ENCODE assay signal across 13 cellular contexts in genomic region chr11:71440021-71440755, GRCh38. TPM values are rescaled to one million over a fixed set of nuclear protein-coding genes. Genes with fewer than 3 reads are reported as not detected.
DNase-seq lines count a peak whose midpoint lies in the region; ATAC-seq, FAIRE-seq and TF ChIP-seq lines count a peak whose summit lies in the region.
"Had no signal": no experiment of that assay in that cellular context is flagged by ENCODE, and none has a peak within 500 bp of the region (broad histone marks: within the 10 kb centered on the region; RNA-seq: fewer than 3 reads in every experiment).

No MANE protein-coding gene starts in this region.

- no peaks in the 10 kb centered on the region for H3K9me3 Mint-ChIP-seq in activated naive CD8-positive, alpha-beta T cell treated with anti-CD3 and anti-CD28 coated beads, Interleukin-2, amount 10 ng/mL, durations not matched to agents 7 days and 5 days
- no peaks in the 10 kb centered on the region for H3K9me3 Mint-ChIP-seq in activated naive CD8-positive, alpha-beta T cell treated with anti-CD3 and anti-CD28 coated beads for 36 hours
- H3K9me3 Mint-ChIP-seq: CD8-positive, alpha-beta memory T cell; GM23338; H9 had no signal

- H3K36me3 ChIP-seq in K562 (ENCODE audit: control insufficient read depth, insufficient read depth, low read length): peaks cover 97% of the 10 kb centered on the region
- peaks cover 88 to 89% of the 10 kb centered on the region in 2 experiments for H3K36me3 ChIP-seq in trophoblast cell (ENCODE audit: control insufficient read depth in 1 of 2, insufficient read depth in 2 of 2, low read length in 2 of 2)

- H3K4me2 ChIP-seq in K562 (ENCODE audit: insufficient read depth, low read length): no peak overlapping the region
- no peak overlapping the region for H3K4me2 ChIP-seq in trophoblast cell (ENCODE audit: low read length)
- H3K4me2 ChIP-seq: GM23338 had no signal

- no peak overlapping the region for H2BK5ac ChIP-seq in trophoblast cell (ENCODE audit: low read depth, low read length, poor library complexity)

- H3K27ac ChIP-seq in K562 (ENCODE audit: extremely low read depth, low read depth, low read length): no peak overlapping the region
- H3K27ac ChIP-seq in trophoblast cell (ENCODE audit: low read depth, low read length): no peak overlapping the region
- H3K27ac ChIP-seq: 22Rv1 had no signal

- peaks cover 8% of the 10 kb centered on the region for H3K9me1 ChIP-seq in K562 (ENCODE audit: control insufficient read depth, insufficient read depth, low read length)

- TF ChIP-seq EP300 in K562 (IDR thresholded peaks at IDR 0.05; ENCODE audit: low read length): no peak

- no peak for FAIRE-seq in K562 (lab: Jason Lieb, UNC)

- H2AFZ ChIP-seq in K562 (ENCODE audit: low read depth, low read length): no peak overlapping the region
- H2AFZ ChIP-seq in trophoblast cell (ENCODE audit: insufficient read depth, low read length, poor library complexity): no peak overlapping the region
- H2AFZ ChIP-seq: GM23338 had no signal

- no peaks in the 10 kb centered on the region for H3K27me3 Mint-ChIP-seq in activated naive CD8-positive, alpha-beta T cell treated with anti-CD3 and anti-CD28 coated beads, Interleukin-2, amount 10 ng/mL, durations not matched to agents 7 days and 5 days
- no peaks in the 10 kb centered on the region for H3K27me3 Mint-ChIP-seq in activated naive CD8-positive, alpha-beta T cell treated with anti-CD3 and anti-CD28 coated beads for 36 hours
- H3K27me3 Mint-ChIP-seq: CD8-positive, alpha-beta memory T cell had no signal

- H3K9ac ChIP-seq in K562 (ENCODE audit: insufficient read depth in 1 of 2, low read depth in 2 of 2, low read length in 2 of 2): no peak overlapping the region
- no peak overlapping the region for H3K9ac ChIP-seq in trophoblast cell (ENCODE audit: low read length)

- DNase-seq in activated naive CD8-positive, alpha-beta T cell treated with anti-CD3 and anti-CD28 coated beads, Interleukin-2, amount 10 ng/mL, durations not matched to agents 7 days and 5 days: no peak
- no peak for DNase-seq in activated naive CD8-positive, alpha-beta T cell treated with anti-CD3 and anti-CD28 coated beads for 36 hours
- DNase-seq in K562 (ENCODE audit: extremely low read depth in 1 of 4, low spot score in 3 of 4) (no peak), trophoblast cell (no peak), NCI-H187 treated with DMSO at 0.1 percent for 48 hours (lab: John Stamatoyannopoulos, UW) (no peak), HK-2 (ENCODE audit: unreplicated experiment) (no peak)
- DNase-seq: CD8-positive, alpha-beta memory T cell; DMS53; GF-D8; H9 had no signal

- no peak for TF ChIP-seq RAD21 in K562 (CRISPR knock-in tag; conservative IDR thresholded peaks at IDR 0.05 in 1 of 2, IDR thresholded peaks at IDR 0.05 in 1 of 2)

- H3K27me3 ChIP-seq in K562 (ENCODE audit: control insufficient read depth in 2 of 2, insufficient read depth in 2 of 2, low read length in 2 of 2) (no peaks in the 10 kb centered on the region), trophoblast cell (ENCODE audit: insufficient read depth, low read length) (no peaks in the 10 kb centered on the region)

- CTCF ChIA-PET in K562 (lab: Yijun Ruan, JAX; ENCODE audit: low intra/inter-chr PET ratio): no interaction called here

- TF ChIP-seq POLR2A in K562 (conservative IDR thresholded peaks at IDR 0.05): no peak

- peak overlapping the region; percentile 64 for H3K27ac Mint-ChIP-seq in activated naive CD8-positive, alpha-beta T cell treated with anti-CD3 and anti-CD28 coated beads, Interleukin-2, amount 10 ng/mL, durations not matched to agents 7 days and 5 days
- H3K27ac Mint-ChIP-seq in activated naive CD8-positive, alpha-beta T cell treated with anti-CD3 and anti-CD28 coated beads for 36 hours: no peak overlapping the region
- H3K27ac Mint-ChIP-seq: GM23338, H9 had no signal

- H3K23ac ChIP-seq in trophoblast cell (ENCODE audit: low read length): no peak overlapping the region

- ATAC-seq in activated naive CD8-positive, alpha-beta T cell treated with anti-CD3 and anti-CD28 coated beads, Interleukin-2, amount 10 ng/mL, durations not matched to agents 7 days and 5 days (ENCODE audit: low read depth): no peak
- ATAC-seq in K562 (no peak), GM21737 (IDR thresholded peaks at IDR 0.05; ENCODE audit: unreplicated experiment) (no peak)
- ATAC-seq: GM23338 had no signal

- H3K4me1 ChIP-seq in K562 (replicated peaks in 1 of 2; ENCODE audit: control insufficient read depth in 2 of 2, insufficient read depth in 2 of 2, low read length in 2 of 2) (peaks cover 0 to 9% of the 10 kb centered on the region in 2 experiments; a peak in 2 of 5 replicates), trophoblast cell (ENCODE audit: control insufficient read depth in 1 of 2, insufficient read depth in 2 of 2, low read length in 2 of 2) (no peaks in the 10 kb centered on the region)

- H4K20me1 ChIP-seq in K562 (replicated peaks; ENCODE audit: control insufficient read depth, insufficient read depth, low read length): peaks cover 29% of the 10 kb centered on the region; the same call in 1 of the 2 replicates

- no peaks in the 10 kb centered on the region for H3K79me1 ChIP-seq in trophoblast cell (ENCODE audit: low read length)

- H3K36me3 Mint-ChIP-seq in activated naive CD8-positive, alpha-beta T cell treated with anti-CD3 and anti-CD28 coated beads, Interleukin-2, amount 10 ng/mL, durations not matched to agents 7 days and 5 days: peaks cover 21% of the 10 kb centered on the region
- peaks cover 35% of the 10 kb centered on the region for H3K36me3 Mint-ChIP-seq in activated naive CD8-positive, alpha-beta T cell treated with anti-CD3 and anti-CD28 coated beads for 36 hours

- BruUV-seq in K562 (replicated peaks; lab: Mats Ljungman, UMichigan): no TSS peak

- POLR2A ChIA-PET in activated naive CD8-positive, alpha-beta T cell treated with anti-CD3 and anti-CD28 coated beads, Interleukin-2, amount 10 ng/mL, durations not matched to agents 7 days and 5 days (lab: Charles Lee): interaction anchor here (0.9 kb wide), 1 partner anchor 12 kb away, joined by 4 read pairs; no protein-coding TSS in a partner anchor
- POLR2A ChIA-PET in K562 (lab: Yijun Ruan, JAX): interaction anchor here (1.2 kb wide), 1 partner anchor 9 kb away, joined by 4 read pairs; no protein-coding TSS in a partner anchor

- no peak for TF ChIP-seq CTCF in K562 (IDR thresholded peaks at IDR 0.05 in 2 of 3, conservative IDR thresholded peaks at IDR 0.05 in 1 of 3; ENCODE audit: insufficient read depth in 2 of 3, low read depth in 1 of 3, low read length in 3 of 3)

- H3K18ac ChIP-seq in trophoblast cell (ENCODE audit: low read length): no peak overlapping the region

- H3K4ac ChIP-seq in trophoblast cell (ENCODE audit: low read depth, low read length): no peak overlapping the region

- H2AK5ac ChIP-seq in trophoblast cell (ENCODE audit: low read length): no peak overlapping the region

- intact Hi-C loops in K562 (cut with micrococcal nuclease): loop anchor here (10.0 kb wide), 1 partner anchor 95 kb away; the partner anchor contains the start of gene KRTAP5-8

- no peak overlapping the region for H2BK120ac ChIP-seq in trophoblast cell (ENCODE audit: insufficient read depth, low read length, poor library complexity)

- H4K8ac ChIP-seq in trophoblast cell (ENCODE audit: low read depth, low read length): no peak overlapping the region

- H3K79me2 ChIP-seq in K562 (ENCODE audit: control insufficient read depth, insufficient read depth, low read length) (peaks cover 5% of the 10 kb centered on the region; the same call in 2 of the 3 replicates), trophoblast cell (ENCODE audit: control insufficient read depth, insufficient read depth, low read length, poor library complexity) (no peaks in the 10 kb centered on the region)

- no peak overlapping the region for H2BK12ac ChIP-seq in trophoblast cell (ENCODE audit: low read length)

- WGBS in K562 (ENCODE audit: insufficient coverage, low coverage, missing lambda C conversion rate): 92% methylated on average over 6 of the region's 6 CpGs
- WGBS in trophoblast cell (ENCODE audit: extremely low coverage, insufficient coverage, insufficient read length): no CpG with 5 or more reads among the region's 6 CpGs

- H3K9me3 ChIP-seq in K562 (replicated peaks; ENCODE audit: control insufficient read depth, insufficient read depth, low read depth, low read length) (no peaks in the 10 kb centered on the region), trophoblast cell (ENCODE audit: insufficient read depth, low read depth, low read length) (peaks cover 5% of the 10 kb centered on the region)

- peaks cover 2% of the 10 kb centered on the region for H3K4me1 Mint-ChIP-seq in activated naive CD8-positive, alpha-beta T cell treated with anti-CD3 and anti-CD28 coated beads, Interleukin-2, amount 10 ng/mL, durations not matched to agents 7 days and 5 days
- no peaks in the 10 kb centered on the region for H3K4me1 Mint-ChIP-seq in activated naive CD8-positive, alpha-beta T cell treated with anti-CD3 and anti-CD28 coated beads for 36 hours
- H3K4me1 Mint-ChIP-seq: CD8-positive, alpha-beta memory T cell; H9 had no signal

- no peak overlapping the region for H3K4me3 ChIP-seq in K562
- peak overlapping the region; percentile 6 for H3K4me3 ChIP-seq in trophoblast cell (ENCODE audit: low read depth, low read length)
- H3K4me3 ChIP-seq: GM23338 had no signal

- in situ Hi-C loops in K562 (cut with MboI): no loop called here

- H3K4me3 Mint-ChIP-seq in activated naive CD8-positive, alpha-beta T cell treated with anti-CD3 and anti-CD28 coated beads, Interleukin-2, amount 10 ng/mL, durations not matched to agents 7 days and 5 days: no peak overlapping the region
- no peak overlapping the region for H3K4me3 Mint-ChIP-seq in activated naive CD8-positive, alpha-beta T cell treated with anti-CD3 and anti-CD28 coated beads for 36 hours
- H3K4me3 Mint-ChIP-seq: GM23338, H9 had no signal

- H3K14ac ChIP-seq in trophoblast cell (ENCODE audit: low read length): no peak overlapping the region

- no peak overlapping the region for H4K91ac ChIP-seq in trophoblast cell (ENCODE audit: low read depth, low read length)

- H4K12ac ChIP-seq in trophoblast cell (ENCODE audit: low read depth, low read length): no peak overlapping the region

RNA-seq across cellular contexts. Expression of gene DHCR7, which starts 8.0 kb away (rescaled TPM):
- 10 to 100 TPM; 47.0 to 48.8 TPM for total RNA-seq in activated naive CD8-positive, alpha-beta T cell treated with anti-CD3 and anti-CD28 coated beads, Interleukin-2, amount 10 ng/mL, durations not matched to agents 7 days and 5 days
- total RNA-seq in activated naive CD8-positive, alpha-beta T cell treated with anti-CD3 and anti-CD28 coated beads for 36 hours: 10 to 100 TPM; 77.2 to 87.3 TPM
- 183 and 461 TPM in 2 replicates for total RNA-seq in K562 (2011; cell fraction: chromatin; rRNA removed; ENCODE audit: low replicate concordance)
- 625 and 780 TPM in 2 replicates for total RNA-seq in K562 (2011; cell fraction: nucleolus; rRNA removed)
- total RNA-seq in K562 (2011; cell fraction: nucleoplasm; rRNA removed): 410 and 462 TPM in 2 replicates
- total RNA-seq in K562 (2014; rRNA removed): 96.8 and 126 TPM in 2 replicates
- total RNA-seq in K562 (2014; rRNA removed; fragmentation: Illumina TruSeq; extraction: Trizol): 34.2 and 38.0 TPM in 2 replicates
- total RNA-seq in K562 (2015; rRNA removed; fragmentation: Illumina TruSeq; extraction: Trizol): 45.5 and 48.0 TPM in 2 replicates
- 176 and 181 TPM in 2 replicates for total RNA-seq in K562 (2021)
- polyA plus RNA-seq in K562 (2011; rRNA removed): 107 and 268 TPM in 2 replicates
- polyA plus RNA-seq in K562 (2011; cell fraction: cytosol; rRNA removed): 249 and 261 TPM in 2 replicates
- polyA plus RNA-seq in K562 (2011; cell fraction: nucleus; rRNA removed): 198 and 205 TPM in 2 replicates
- 92.0 and 179 TPM in 2 replicates for polyA plus RNA-seq in K562 (2012)
- polyA plus RNA-seq in K562 (2014; fragmentation: Illumina TruSeq; extraction: Trizol): 136 and 192 TPM in 2 replicates
- polyA plus RNA-seq in K562 (2014; fragmentation: Nextera tagmentation; extraction: Ambion mirVana): 10 to 100 TPM in 1 of 2 experiments, 1 to 10 TPM in 1; 8.4 to 14.5 TPM
- polyA plus RNA-seq in K562 (2014; rRNA removed): 82.4 and 83.0 TPM in 2 replicates
- 91.4 and 116 TPM in 2 replicates for polyA minus RNA-seq in K562 (2011; rRNA and poly(A)+ RNA removed)
- polyA minus RNA-seq in K562 (2011; cell fraction: cytosol; rRNA and poly(A)+ RNA removed): 249 and 302 TPM in 2 replicates
- polyA minus RNA-seq in K562 (2011; cell fraction: nucleus; rRNA and poly(A)+ RNA removed): 51.8 and 90.1 TPM in 2 replicates
- 282 and 291 TPM in 2 replicates for polyA plus RNA-seq in trophoblast cell (2013)

RNA-seq across cellular contexts. Expression of gene NADSYN1, which starts 12.8 kb away (rescaled TPM):
- 100 to 1,000 TPM; 172 to 186 TPM for total RNA-seq in activated naive CD8-positive, alpha-beta T cell treated with anti-CD3 and anti-CD28 coated beads, Interleukin-2, amount 10 ng/mL, durations not matched to agents 7 days and 5 days
- 10 to 100 TPM; 59.9 to 66.8 TPM for total RNA-seq in activated naive CD8-positive, alpha-beta T cell treated with anti-CD3 and anti-CD28 coated beads for 36 hours
- 145 and 274 TPM in 2 replicates for total RNA-seq in K562 (2011; cell fraction: chromatin; rRNA removed; ENCODE audit: low replicate concordance)
- total RNA-seq in K562 (2011; cell fraction: nucleolus; rRNA removed): 145 TPM in 2 replicates
- total RNA-seq in K562 (2011; cell fraction: nucleoplasm; rRNA removed): 145 and 159 TPM in 2 replicates
- 44.5 and 53.6 TPM in 2 replicates for total RNA-seq in K562 (2014; rRNA removed)
- total RNA-seq in K562 (2014; rRNA removed; fragmentation: Illumina TruSeq; extraction: Trizol): 26.3 and 27.4 TPM in 2 replicates
- 41.7 and 42.8 TPM in 2 replicates for total RNA-seq in K562 (2015; rRNA removed; fragmentation: Illumina TruSeq; extraction: Trizol)
- total RNA-seq in K562 (2021): 47.9 and 51.6 TPM in 2 replicates
- polyA plus RNA-seq in K562 (2011; rRNA removed): 43.2 and 51.7 TPM in 2 replicates
- 39.6 and 42.6 TPM in 2 replicates for polyA plus RNA-seq in K562 (2011; cell fraction: cytosol; rRNA removed)
- 255 and 291 TPM in 2 replicates for polyA plus RNA-seq in K562 (2011; cell fraction: nucleus; rRNA removed)
- 53.2 and 78.7 TPM in 2 replicates for polyA plus RNA-seq in K562 (2012)
- polyA plus RNA-seq in K562 (2014; fragmentation: Illumina TruSeq; extraction: Trizol): 40.3 and 42.1 TPM in 2 replicates
- 10 to 100 TPM; 12.7 to 14.6 TPM for polyA plus RNA-seq in K562 (2014; fragmentation: Nextera tagmentation; extraction: Ambion mirVana)
- 54.0 and 57.3 TPM in 2 replicates for polyA plus RNA-seq in K562 (2014; rRNA removed)
- 42.5 and 45.5 TPM in 2 replicates for polyA minus RNA-seq in K562 (2011; rRNA and poly(A)+ RNA removed)
- polyA minus RNA-seq in K562 (2011; cell fraction: cytosol; rRNA and poly(A)+ RNA removed): 18.2 and 28.0 TPM in 2 replicates
- 113 and 147 TPM in 2 replicates for polyA minus RNA-seq in K562 (2011; cell fraction: nucleus; rRNA and poly(A)+ RNA removed)
- polyA plus RNA-seq in trophoblast cell (2013): 32.7 and 33.1 TPM in 2 replicates
